ENCODE assay signal across 8 cellular contexts in genomic region chr5:154755361-154756202, GRCh38. TPM values are rescaled to one million over a fixed set of nuclear protein-coding genes. Genes with fewer than 3 reads are reported as not detected.
A peak's percentile ranks its signal among the peaks of the same experiment; 100 is the strongest.
DNase-seq lines count a peak whose midpoint lies in the region; ATAC-seq, FAIRE-seq and TF ChIP-seq lines count a peak whose summit lies in the region.

TSS of gene LARP1 (plus strand) at chr5:154755377. CDS start at chr5:154755758, 381 bp downstream.

- no peak for TF ChIP-seq POLR2A in GM12891 (IDR thresholded peaks at IDR 0.05; ENCODE audit: low read depth, low read length)

- H3K9me3 Mint-ChIP-seq in activated naive CD4-positive, alpha-beta T cell treated with anti-CD3 and anti-CD28 coated beads, Interleukin-2, amount 50 U/mL, for 72 hours = no peaks in the 10 kb centered on the region

- ATAC-seq in GM21717 (IDR thresholded peaks at IDR 0.05; ENCODE audit: unreplicated experiment) = peak; percentile 9
- no peak for ATAC-seq in activated naive CD4-positive, alpha-beta T cell treated with anti-CD3 and anti-CD28 coated beads, Interleukin-2, amount 50 U/mL, for 72 hours

- H3K4me2 ChIP-seq in DOHH2 (ENCODE audit: low read length) (peak within 1 kb of the TSS; percentile 86), MM.1S (ENCODE audit: low read depth, low read length) (peak within 1 kb of the TSS; percentile 100)

- H3K4me1 ChIP-seq in DOHH2 (ENCODE audit: control insufficient read depth, low read length) (peaks cover 48% of the 10 kb centered on the region), MM.1S (ENCODE audit: low read length) (peaks cover 33% of the 10 kb centered on the region)

- H3F3A ChIP-seq in DOHH2 (ENCODE audit: control insufficient read depth, insufficient read depth) (no peaks in the 10 kb centered on the region; the same call in 1 of the 2 replicates), MM.1S (ENCODE audit: insufficient read depth, low read length) (peaks cover 22% of the 10 kb centered on the region)

- H3K9me2 ChIP-seq in DOHH2 (replicated peaks; ENCODE audit: control insufficient read depth, low read length) (no peaks in the 10 kb centered on the region), MM.1S (replicated peaks; ENCODE audit: insufficient read depth, low read length) (no peaks in the 10 kb centered on the region)

- H3K79me2 ChIP-seq in DOHH2 (ENCODE audit: control insufficient read depth, low read length) = peaks cover 73% of the 10 kb centered on the region
- H3K79me2 ChIP-seq in MM.1S (ENCODE audit: low read length) = peaks cover 65% of the 10 kb centered on the region

- H3K27ac ChIP-seq in DOHH2 (ENCODE audit: low read depth, low read length) (peak within 1 kb of the TSS; percentile 81), MM.1S (ENCODE audit: low read length) (peak within 1 kb of the TSS; percentile 89)

- FAIRE-seq in GM12891 (lab: Jason Lieb, UNC) = no peak

- H3K9me3 ChIP-seq in DOHH2 (ENCODE audit: control insufficient read depth, insufficient read depth, low read length) (no peaks in the 10 kb centered on the region), MM.1S (replicated peaks; ENCODE audit: insufficient read depth, low read length) (no peaks in the 10 kb centered on the region)

- H3K36me3 ChIP-seq in DOHH2 (ENCODE audit: control insufficient read depth, low read length) = peaks cover 47% of the 10 kb centered on the region
- no peaks in the 10 kb centered on the region for H3K36me3 ChIP-seq in MM.1S (replicated peaks; ENCODE audit: insufficient read depth, low read length)

- intact Hi-C loops in cardiac septum (cut with DNase I) = loop anchor here (1.0 to 5.0 kb wide), 4 partner anchors 57 to 103 kb away; partner anchors contain the start of genes CNOT8 and FAXDC2
- intact Hi-C loops in posterior cingulate gyrus (cut with DNase I) = loop anchor here (1.0 to 5.0 kb wide), 4 partner anchors 57 to 182 kb away; partner anchors contain the start of genes CNOT8 and GEMIN5

- peaks cover 12 to 14% of the 10 kb centered on the region in 2 donors for H3K36me3 Mint-ChIP-seq in activated naive CD4-positive, alpha-beta T cell treated with anti-CD3 and anti-CD28 coated beads, Interleukin-2, amount 50 U/mL, for 72 hours

- H3K9ac ChIP-seq in MM.1S (ENCODE audit: low read length) = peak within 1 kb of the TSS; percentile 100

- H3K4me3 ChIP-seq in DOHH2 (ENCODE audit: low read length) = peak within 1 kb of the TSS; percentile 85
- H3K4me3 ChIP-seq in MM.1S (ENCODE audit: low read length) = peak within 1 kb of the TSS; percentile 89

- peak within 1 kb of the TSS; percentile 82 for H2AFZ ChIP-seq in MM.1S (ENCODE audit: low read length)

- H3K27ac Mint-ChIP-seq in activated naive CD4-positive, alpha-beta T cell treated with anti-CD3 and anti-CD28 coated beads, Interleukin-2, amount 50 U/mL, for 72 hours = peak within 1 kb of the TSS; percentile 96 to 98

- H4K20me1 ChIP-seq in DOHH2 (ENCODE audit: control insufficient read depth, insufficient read depth, low read depth, low read length) (peaks cover 30% of the 10 kb centered on the region), MM.1S (ENCODE audit: insufficient read depth, low read length) (peaks cover 28% of the 10 kb centered on the region)

- DNase-seq in MM.1S (peak; percentile 39), cardiac septum (ENCODE audit: low spot score) (peak; percentile 78), posterior cingulate gyrus (peak in 8 of 10 donors; percentile 24 to 83 (median 40)), NCI-H510A treated with DMSO at 0.1 percent for 48 hours (lab: John Stamatoyannopoulos, UW) (no peak), GM12891 (ENCODE audit: insufficient read length, low spot score) (no peak)
- DNase-seq in activated naive CD4-positive, alpha-beta T cell treated with anti-CD3 and anti-CD28 coated beads, Interleukin-2, amount 50 U/mL, for 72 hours (ENCODE audit: low spot score in 2 of 2) = peak; percentile 22 to 61

- TF ChIP-seq CTCF in DOHH2 (IDR thresholded peaks at IDR 0.05; ENCODE audit: low read depth, low read length, poor library complexity, severe bottlenecking) (no peak), MM.1S (IDR thresholded peaks at IDR 0.05; ENCODE audit: low read length) (no peak)

- no peaks in the 10 kb centered on the region for H3K27me3 ChIP-seq in DOHH2 (ENCODE audit: control insufficient read depth, low read length)
- H3K27me3 ChIP-seq in MM.1S (replicated peaks; ENCODE audit: insufficient read depth, low read length) = no peaks in the 10 kb centered on the region

TF ChIP-seq in GM12891, 5 proteins besides CTCF, POLR2A, EP300 and RAD21:
- no peak for TF ChIP-seq POU2F2 (IDR thresholded peaks at IDR 0.05; ENCODE audit: low read depth, low read length)
- TF ChIP-seq TAF1 (IDR thresholded peaks at IDR 0.05; ENCODE audit: low read depth, low read length) = no peak
- no peak for TF ChIP-seq SPI1 (IDR thresholded peaks at IDR 0.05; ENCODE audit: low read depth, low read length)
- no peak for TF ChIP-seq PAX5 (IDR thresholded peaks at IDR 0.05; ENCODE audit: insufficient read depth, low read length, severe bottlenecking)
- TF ChIP-seq POLR2AphosphoS5 (IDR thresholded peaks at IDR 0.05; ENCODE audit: low read depth, low read length) = no peak
TF ChIP-seq in GM12891: peak in this region for 0.

RNA-seq across cellular contexts. Expression of gene LARP1, which starts in this region (rescaled TPM):
- 100 to 1,000 TPM; 172 to 231 TPM for total RNA-seq in activated naive CD4-positive, alpha-beta T cell treated with anti-CD3 and anti-CD28 coated beads, Interleukin-2, amount 50 U/mL, for 72 hours
- total RNA-seq in cardiac septum = 160 TPM
- polyA plus RNA-seq in GM12891 (2012; ENCODE audit: low read depth, missing spikeins) = 43.5 TPM

Comparison
In these comparisons a context has a peak if more than half of its experiments do, and no peak if none do; other contexts are left out.
1. DNase-seq: peak in MM.1S (single experiment), activated naive CD4-positive, alpha-beta T cell treated with anti-CD3 and anti-CD28 coated beads, Interleukin-2, amount 50 U/mL, for 72 hours (2 of 2), cardiac septum (single experiment) and posterior cingulate gyrus (8 of 10); none in NCI-H510A treated with DMSO at 0.1 percent for 48 hours (single experiment) and GM12891 (single experiment).